In the genomic region with DNA sequence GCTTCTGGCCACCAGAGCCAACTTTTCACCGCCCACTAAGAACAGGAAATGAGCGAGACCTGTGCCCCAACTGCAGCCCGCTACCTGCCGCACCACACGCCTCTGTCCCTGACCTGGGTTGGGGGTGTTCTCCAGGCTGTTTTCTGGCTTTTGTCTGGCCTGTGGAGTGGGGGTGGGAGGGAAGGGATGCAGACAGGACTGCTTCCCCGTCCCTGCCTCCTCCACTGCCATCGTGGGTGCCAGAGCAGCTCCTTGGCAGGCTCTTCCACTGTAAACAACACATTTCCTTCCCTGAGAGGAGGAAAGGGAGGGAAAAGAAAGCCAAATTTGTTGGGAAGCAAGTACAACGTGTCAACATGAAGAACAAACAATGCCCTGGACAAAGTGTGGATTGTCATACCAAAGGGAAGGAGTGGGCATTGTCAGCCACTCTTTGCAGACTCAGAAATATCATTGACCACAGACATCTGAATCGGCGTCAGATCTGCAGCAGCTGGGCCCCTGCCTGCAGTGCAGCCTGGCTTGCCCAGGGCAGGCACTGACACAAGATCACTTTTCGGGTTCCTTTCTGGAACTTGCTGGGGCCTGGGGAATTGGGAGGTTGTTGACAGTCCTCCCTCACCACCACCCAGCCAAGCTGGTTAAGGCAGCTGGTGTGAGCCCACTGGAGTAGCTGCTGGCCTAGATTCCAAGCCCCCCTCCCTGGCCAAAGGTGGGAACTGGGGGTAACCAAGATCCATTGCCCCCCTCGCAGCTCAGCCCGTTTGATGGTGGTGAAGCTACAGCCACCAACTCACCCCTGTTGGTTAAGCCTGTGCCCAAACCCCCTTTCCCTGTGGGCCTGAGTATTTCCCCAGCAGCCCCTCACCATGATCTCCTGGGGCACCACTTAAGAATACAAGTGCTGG, we compare ENCODE assay signal across 9 cellular contexts. TPM values are rescaled to one million over a fixed set of nuclear protein-coding genes. Genes with fewer than 3 reads are reported as not detected.
DNase-seq lines count a peak whose midpoint lies in the region; ATAC-seq lines count a peak whose summit lies in the region.
"Had no signal": no experiment of that assay in that cellular context is flagged by ENCODE, and none has a peak within 500 bp of the region (broad histone marks: within the 10 kb centered on the region; RNA-seq: fewer than 3 reads in every experiment).

No MANE protein-coding gene starts in this region.

- DNase-seq in EH (ENCODE audit: low read depth) (peak; percentile 27), adipocyte (ENCODE audit: low read depth) (no peak), NCI-H2196 (lab: John Stamatoyannopoulos, UW; ENCODE audit: unreplicated experiment) (no peak), HPDE6-E6E7 (ENCODE audit: extremely low spot score) (no peak)
- DNase-seq in activated naive CD4-positive, alpha-beta T cell treated with anti-CD3 and anti-CD28 coated beads, Interleukin-2, amount 50 U/mL, for 16 hours: no peak
- DNase-seq: effector CD4-positive, alpha-beta T cell had no signal

- H3K27me3 ChIP-seq in adipocyte (replicated peaks; ENCODE audit: control insufficient read depth, insufficient read depth, low read length): no peaks in the 10 kb centered on the region
- H3K27me3 ChIP-seq in layer of hippocampus (ENCODE audit: control insufficient read depth, insufficient read depth, low read length): no peaks in the 10 kb centered on the region
- H3K27me3 ChIP-seq in skeletal muscle tissue (ENCODE audit: control insufficient read depth in 3 of 3, insufficient read depth in 3 of 3, low read length in 3 of 3): no peaks in the 10 kb centered on the region

- H3K36me3 ChIP-seq in adipocyte (ENCODE audit: control insufficient read depth, insufficient read depth, low read length, severe bottlenecking) (peaks cover 23% of the 10 kb centered on the region), skeletal muscle tissue (ENCODE audit: control insufficient read depth in 3 of 3, insufficient read depth in 3 of 3, low read length in 3 of 3) (peaks cover 0 to 9% (median 0%) of the 10 kb centered on the region in 3 donors)

- H3K9me3 ChIP-seq in adipocyte (ENCODE audit: control insufficient read depth, low read length): no peaks in the 10 kb centered on the region
- H3K9me3 ChIP-seq in skeletal muscle tissue (ENCODE audit: control insufficient read depth in 3 of 3, low read length in 3 of 3): no peaks in the 10 kb centered on the region

- H3K27ac ChIP-seq in layer of hippocampus (ENCODE audit: low read depth, low read length) (peak overlapping the region; percentile 81), skeletal muscle tissue (ENCODE audit: low read depth, low read length) (peak overlapping the region; percentile 69)

- no peak for ATAC-seq in GM21367 (IDR thresholded peaks at IDR 0.05; ENCODE audit: unreplicated experiment)

- peak overlapping the region; percentile 59 for H3K9ac ChIP-seq in adipocyte (ENCODE audit: low read length)
- peak overlapping the region; percentile 16 to 51 (median 29) for H3K9ac ChIP-seq in skeletal muscle tissue (ENCODE audit: low read depth in 1 of 3, low read length in 3 of 3)

- no peak overlapping the region for H3K4me3 ChIP-seq in adipocyte (ENCODE audit: low read length)
- peak overlapping the region in 1 of 3 donors; percentile 9 for H3K4me3 ChIP-seq in skeletal muscle tissue (ENCODE audit: low read length in 3 of 3)

- H3K4me1 ChIP-seq in adipocyte (ENCODE audit: control insufficient read depth, insufficient read depth, low read length) (peaks cover 60% of the 10 kb centered on the region), skeletal muscle tissue (ENCODE audit: control insufficient read depth in 3 of 3, insufficient read depth in 3 of 3, low read length in 3 of 3) (peaks cover 71 to 79% (median 76%) of the 10 kb centered on the region in 3 donors)

RNA-seq across cellular contexts. Expression of a gene that starts 22.6 kb away (rescaled TPM):
- total RNA-seq in skeletal muscle tissue: 44.4 TPM
